19 cellular contexts compared by ENCODE assay signal in genomic region chrX:53078943-53079342, GRCh38. TPM values are rescaled to one million over a fixed set of nuclear protein-coding genes. Genes with fewer than 3 reads are reported as not detected.
A peak's percentile ranks its signal among the peaks of the same experiment; 100 is the strongest.
DNase-seq lines count a peak whose midpoint lies in the region; ATAC-seq, FAIRE-seq and TF ChIP-seq lines count a peak whose summit lies in the region.
"Had no signal": no experiment of that assay in that cellular context is flagged by ENCODE, and none has a peak within 500 bp of the region (broad histone marks: within the 10 kb centered on the region; RNA-seq: fewer than 3 reads in every experiment).

No MANE protein-coding gene starts in this region.

- H4K20me1 ChIP-seq in astrocyte (ENCODE audit: insufficient read depth, low read length) = peaks cover 14% of the 10 kb centered on the region

- POLR2A ChIA-PET in HEK293 (lab: Yijun Ruan, JAX) = no interaction called here

- intact Hi-C loops in colonic mucosa (cut with DNase I) = no loop called here
- intact Hi-C loops in heart left ventricle (cut with DNase I) = no loop called here

- H3K9me3 ChIP-seq in HEK293 (ENCODE audit: control insufficient read depth, insufficient read depth, low read depth, low read length) = no peaks in the 10 kb centered on the region
- H3K9me3 ChIP-seq in astrocyte (ENCODE audit: insufficient read depth, low read depth, low read length) = no peaks in the 10 kb centered on the region
- H3K9me3 ChIP-seq in thoracic aorta = no peaks in the 10 kb centered on the region
- no peaks in the 10 kb centered on the region for H3K9me3 ChIP-seq in colonic mucosa
- H3K9me3 ChIP-seq in heart left ventricle = no peaks in the 10 kb centered on the region

- no peak for TF ChIP-seq CTCF in HEK293 (tag by site-specific recombination; IDR thresholded peaks at IDR 0.05)
- TF ChIP-seq CTCF in astrocyte (IDR thresholded peaks at IDR 0.05; ENCODE audit: insufficient read depth, low read depth, low read length) = no peak
- TF ChIP-seq CTCF in thoracic aorta (IDR thresholded peaks at IDR 0.05) = no peak
- TF ChIP-seq CTCF in colonic mucosa (IDR thresholded peaks at IDR 0.05) = no peak
- no peak for TF ChIP-seq CTCF in heart left ventricle (IDR thresholded peaks at IDR 0.05)

- ATAC-seq in thoracic aorta (ENCODE audit: insufficient number of reproducible peaks, low FRiP score, low read depth) (no peak), heart left ventricle (no peak)
- ATAC-seq: CD8-positive, alpha-beta T cell had no signal

- H3K4me2 ChIP-seq in astrocyte (ENCODE audit: low read length) = no peak overlapping the region
- H3K4me2 ChIP-seq: BLaER1 treated with 17β-estradiol and CSF1 and Interleukin-3, amounts not matched to agents 10 nM and 100 nM had no signal

- peaks cover 2% of the 10 kb centered on the region for H3K36me3 Mint-ChIP-seq in astrocyte (ENCODE audit: low read depth, unreplicated experiment)

- WGBS in heart left ventricle, 4 donors = 70 to 93% (median 85%) methylated on average over 1 of the region's 1 CpG

- no peak for TF ChIP-seq POLR2A in heart left ventricle (IDR thresholded peaks at IDR 0.05)

- H3K27me3 ChIP-seq in astrocyte (ENCODE audit: insufficient read depth, low read length) = no peaks in the 10 kb centered on the region
- H3K27me3 ChIP-seq in thoracic aorta (replicated peaks; ENCODE audit: insufficient read depth) = no peaks in the 10 kb centered on the region
- no peaks in the 10 kb centered on the region for H3K27me3 ChIP-seq in colonic mucosa
- peaks cover 0 to 5% (median 0%) of the 10 kb centered on the region in 9 donors for H3K27me3 ChIP-seq in heart left ventricle

- no peak for FAIRE-seq in astrocyte (lab: Jason Lieb, UNC)
- FAIRE-seq: GM12892, GM18507, H54 had no signal

- peaks cover 12% of the 10 kb centered on the region for H3K4me1 Mint-ChIP-seq in astrocyte (ENCODE audit: low read depth, unreplicated experiment)

- no peak overlapping the region for H2AFZ ChIP-seq in astrocyte (ENCODE audit: low read depth, low read length)
- H2AFZ ChIP-seq: GM23248 had no signal

- DNase-seq in astrocyte (ENCODE audit: low read depth) (no peak), mesenteric fat pad (ENCODE audit: low spot score) (peak; percentile 64), thoracic aorta (ENCODE audit: low spot score) (no peak), HUDEP-2 (lab: John Stamatoyannopoulos, UW; ENCODE audit: unreplicated experiment in 76 of 76) (no peak), colonic mucosa (no peak), heart left ventricle (no peak)
- DNase-seq: Calu3; CD8-positive, alpha-beta T cell; DMS79 treated with DMSO at 0.1 percent for 48 hours; GDM1; GM23248; HCEC 1CT had no signal

- H3K27ac ChIP-seq in HEK293 (ENCODE audit: extremely low read depth, low read depth, low read length) (no peak overlapping the region), astrocyte (ENCODE audit: low read depth, low read length) (no peak overlapping the region), thoracic aorta (peak overlapping the region; percentile 30 to 43), colonic mucosa (no peak overlapping the region), heart left ventricle (no peak overlapping the region)
- H3K27ac ChIP-seq: BLaER1 treated with 17β-estradiol and CSF1 and Interleukin-3, amounts not matched to agents 10 nM and 100 nM; GM23248 had no signal

- no peaks in the 10 kb centered on the region for H3K27me3 Mint-ChIP-seq in astrocyte (ENCODE audit: low read depth, unreplicated experiment)
- H3K27me3 Mint-ChIP-seq: B cell had no signal

- CTCF ChIA-PET in HEK293 (lab: Yijun Ruan, JAX) = no interaction called here

- no peaks in the 10 kb centered on the region for H3K9me3 Mint-ChIP-seq in astrocyte (ENCODE audit: unreplicated experiment)
- H3K9me3 Mint-ChIP-seq: CD8-positive, alpha-beta T cell had no signal

- peaks cover 3% of the 10 kb centered on the region; the same call in 1 of the 2 replicates for H3K4me1 ChIP-seq in HEK293 (ENCODE audit: control insufficient read depth, insufficient read depth, low read length)
- H3K4me1 ChIP-seq in astrocyte (ENCODE audit: insufficient read depth, low read length) = peaks cover 8% of the 10 kb centered on the region
- peaks cover 0 to 3% of the 10 kb centered on the region in 2 donors for H3K4me1 ChIP-seq in thoracic aorta (ENCODE audit: control insufficient read depth in 1 of 2, low read depth in 2 of 2)
- H3K4me1 ChIP-seq in colonic mucosa = no peaks in the 10 kb centered on the region
- peaks cover 0 to 11% (median under 1%) of the 10 kb centered on the region in 12 donors for H3K4me1 ChIP-seq in heart left ventricle

- no peak overlapping the region for H3K9ac ChIP-seq in astrocyte (ENCODE audit: low read length)
- H3K9ac ChIP-seq in colonic mucosa (ENCODE audit: low read depth in 2 of 2, low read length in 2 of 2) = no peak overlapping the region
- H3K9ac ChIP-seq: BLaER1 treated with 17β-estradiol and CSF1 and Interleukin-3, amounts not matched to agents 10 nM and 100 nM; GM23248 had no signal

- H3K36me3 ChIP-seq in HEK293 (ENCODE audit: control insufficient read depth in 2 of 2, insufficient read depth in 1 of 2, low read length in 2 of 2) (peaks cover 0 to 5% of the 10 kb centered on the region in 2 experiments; a peak in 2 of 3 replicates), astrocyte (ENCODE audit: insufficient read depth, low read length) (no peaks in the 10 kb centered on the region), thoracic aorta (no peaks in the 10 kb centered on the region), colonic mucosa (no peaks in the 10 kb centered on the region), heart left ventricle (peaks cover 0 to 1% (median 0%) of the 10 kb centered on the region in 9 donors)

- H3K79me2 ChIP-seq in astrocyte (ENCODE audit: insufficient read depth, low read length) = peaks cover 16% of the 10 kb centered on the region

- H3K27ac Mint-ChIP-seq in astrocyte (ENCODE audit: unreplicated experiment) = peak overlapping the region; percentile 58

- H3K4me3 ChIP-seq in HEK293 (ENCODE audit: low read depth, low read length) (no peak overlapping the region), astrocyte (ENCODE audit: insufficient read depth, low read depth, low read length) (no peak overlapping the region), thoracic aorta (no peak overlapping the region), colonic mucosa (no peak overlapping the region), heart left ventricle (no peak overlapping the region)
- H3K4me3 ChIP-seq: BLaER1 treated with 17β-estradiol and CSF1 and Interleukin-3, amounts not matched to agents 10 nM and 100 nM; GM23248 had no signal

- no peak overlapping the region for H3K4me3 Mint-ChIP-seq in astrocyte (ENCODE audit: unreplicated experiment)
- H3K4me3 Mint-ChIP-seq: CD8-positive, alpha-beta T cell had no signal

TF ChIP-seq in HEK293, 187 proteins besides CTCF, POLR2A, EP300 and RAD21 (continues in another document):
- TF ChIP-seq PATZ1 (tag by site-specific recombination; IDR thresholded peaks at IDR 0.05) (no peak), HOXD13 (CRISPR knock-in tag; IDR thresholded peaks at IDR 0.05; ENCODE audit: borderline replicate concordance) (no peak), ZNF214 (tag by site-specific recombination; IDR thresholded peaks at IDR 0.05; ENCODE audit: borderline replicate concordance) (no peak), ZBTB20 (tag by site-specific recombination; IDR thresholded peaks at IDR 0.05) (peak; percentile 53)

RNA-seq across cellular contexts. Expression of gene TSPYL2, which starts 3.2 kb away (rescaled TPM):
- total RNA-seq in astrocyte (30.7 and 31.5 TPM in 2 replicates), mesenteric fat pad (33.8 TPM), thoracic aorta (100 to 1,000 TPM in 1 of 2 donors, 10 to 100 TPM in 1; 83.0 to 117 TPM), colonic mucosa (10 to 100 TPM in 1 of 2 donors, 1 to 10 TPM in 1; 6.2 to 11.6 TPM), heart left ventricle (10 to 100 TPM; 17.7 to 72.0 (median 26.2) TPM)
- 100 to 1,000 TPM in 1 of 2 donors, 10 to 100 TPM in 1; 29.7 to 167 TPM for polyA plus RNA-seq in heart left ventricle

RNA-seq across cellular contexts. Expression of gene KANTR, which starts 15.0 kb away (rescaled TPM):
- total RNA-seq in astrocyte = 5.9 and 6.8 TPM in 2 replicates
- 10.2 TPM for total RNA-seq in mesenteric fat pad
- 10 to 100 TPM; 25.9 to 28.6 TPM for total RNA-seq in thoracic aorta
- 1 to 10 TPM; 6.8 to 8.0 TPM for total RNA-seq in colonic mucosa
- 1 to 10 TPM; 2.5 to 9.2 (median 6.4) TPM for total RNA-seq in heart left ventricle
- 1 to 10 TPM; 2.5 to 5.9 TPM for polyA plus RNA-seq in heart left ventricle

RNA-seq across cellular contexts. Expression of gene GPR173, which starts 30.4 kb away (rescaled TPM):
- total RNA-seq in astrocyte = 8.1 and 8.2 TPM in 2 replicates
- total RNA-seq in mesenteric fat pad = 1.9 TPM
- total RNA-seq in thoracic aorta = 1 to 10 TPM; 2.3 to 2.7 TPM
- 1 to 10 TPM in 1 of 2 donors, under 1 TPM in 1; 0.47 to 1.2 TPM for total RNA-seq in colonic mucosa
- total RNA-seq in heart left ventricle = 1 to 10 TPM in 4 of 9 donors, under 1 TPM in 5; 0.32 to 2.6 (median 0.75) TPM
- under 1 TPM; 0.38 to 0.75 TPM for polyA plus RNA-seq in heart left ventricle
- total RNA-seq: B cell, HT-29 had no signal

Comparison
In these comparisons a context has a peak if more than half of its experiments do, and no peak if none do; other contexts are left out.
1. H3K27ac ChIP-seq: peak in thoracic aorta (2 of 2); none in HEK293 (single experiment), astrocyte (single experiment), colonic mucosa (single experiment) and heart left ventricle (0 of 12).